ENCODE assay signal across 10 cellular contexts in genomic region chr10:5945203-5945534, GRCh38. TPM values are rescaled to one million over a fixed set of nuclear protein-coding genes. Genes with fewer than 3 reads are reported as not detected.
DNase-seq lines count a peak whose midpoint lies in the region; ATAC-seq and TF ChIP-seq lines count a peak whose summit lies in the region.
"Had no signal": no experiment of that assay in that cellular context is flagged by ENCODE, and none has a peak within 500 bp of the region (broad histone marks: within the 10 kb centered on the region; RNA-seq: fewer than 3 reads in every experiment).

No MANE protein-coding gene starts in this region.

- H3K9me3 ChIP-seq in AG04450 (ENCODE audit: control insufficient read depth, insufficient read depth, low read length) = peaks cover 5% of the 10 kb centered on the region; the same call in 1 of the 2 replicates
- H3K9me3 ChIP-seq in parathyroid adenoma (ENCODE audit: control insufficient read depth, low read length) = no peaks in the 10 kb centered on the region

- H3K27me3 ChIP-seq in AG04450 (ENCODE audit: control insufficient read depth, insufficient read depth, low read length) (no peaks in the 10 kb centered on the region), parathyroid adenoma (ENCODE audit: control insufficient read depth, insufficient read depth, low read length) (no peaks in the 10 kb centered on the region)

- peaks cover 4% of the 10 kb centered on the region for H3K36me3 Mint-ChIP-seq in activated T-helper 17 cell treated with anti-CD3 and anti-CD28 coated beads, Interleukin-2, amount 50 U/mL, for 72 hours (ENCODE audit: low read depth)

- peaks cover 11% of the 10 kb centered on the region for H3K4me1 Mint-ChIP-seq in activated T-helper 17 cell treated with anti-CD3 and anti-CD28 coated beads, Interleukin-2, amount 50 U/mL, for 72 hours

- H3K27me3 Mint-ChIP-seq in activated T-helper 17 cell treated with anti-CD3 and anti-CD28 coated beads, Interleukin-2, amount 50 U/mL, for 72 hours = no peaks in the 10 kb centered on the region

- H3K4me1 ChIP-seq in parathyroid adenoma = no peaks in the 10 kb centered on the region

- H3K27ac ChIP-seq in AG04450 (ENCODE audit: low read depth, low read length) (peak overlapping the region; percentile 100), parathyroid adenoma (peak overlapping the region; percentile 87)

- H3K36me3 ChIP-seq in parathyroid adenoma (ENCODE audit: control insufficient read depth, insufficient read depth, low read length) = no peaks in the 10 kb centered on the region

- H3K27ac Mint-ChIP-seq in activated T-helper 17 cell treated with anti-CD3 and anti-CD28 coated beads, Interleukin-2, amount 50 U/mL, for 72 hours = peak overlapping the region; percentile 23

- peak overlapping the region; percentile 37 for H3K4me3 Mint-ChIP-seq in activated T-helper 17 cell treated with anti-CD3 and anti-CD28 coated beads, Interleukin-2, amount 50 U/mL, for 72 hours

- no peak overlapping the region for H2AFZ ChIP-seq in parathyroid adenoma

- DNase-seq in AG04450 (ENCODE audit: low read depth, low spot score) (no peak), fibroblast of pulmonary artery (ENCODE audit: low read depth) (no peak), NCI-H524 (lab: John Stamatoyannopoulos, UW) (no peak)
- DNase-seq: activated CD8-positive, alpha-beta memory T cell treated with anti-CD3 and anti-CD28 coated beads, Interleukin-2, amount 50 U/mL, for 4 hours had no signal

- ATAC-seq in activated T-helper 17 cell treated with anti-CD3 and anti-CD28 coated beads, Interleukin-2, amount 50 U/mL, for 72 hours (replicated peaks) = no peak
- ATAC-seq in GM21515 (IDR thresholded peaks at IDR 0.05; ENCODE audit: unreplicated experiment) (no peak), GM18858 (IDR thresholded peaks at IDR 0.05; ENCODE audit: unreplicated experiment) (no peak), GM19035 (IDR thresholded peaks at IDR 0.05; ENCODE audit: unreplicated experiment) (no peak)

- peak overlapping the region; percentile 11 for H3K4me2 ChIP-seq in parathyroid adenoma (ENCODE audit: low read length)

- H3K4me3 ChIP-seq in AG04450 (ENCODE audit: low read depth, low read length) (no peak overlapping the region), fibroblast of pulmonary artery (replicated peaks; ENCODE audit: low read depth, low read length) (peak overlapping the region; percentile 38), parathyroid adenoma (ENCODE audit: low read depth, low read length) (peak overlapping the region; percentile 18)

- no peaks in the 10 kb centered on the region for H3K9me3 Mint-ChIP-seq in activated T-helper 17 cell treated with anti-CD3 and anti-CD28 coated beads, Interleukin-2, amount 50 U/mL, for 72 hours

- POLR2A ChIA-PET in AG04450 (lab: Yijun Ruan, JAX) = interaction anchor here (1.7 to 2.6 kb wide), 3 partner anchors 9 to 56 kb away, joined by 6 to 11 read pairs (median 7); partner anchors contain the start of genes ANKRD16 and FBH1

- H3K79me2 ChIP-seq in parathyroid adenoma = no peaks in the 10 kb centered on the region

- TF ChIP-seq CTCF in AG04450 (IDR thresholded peaks at IDR 0.05; ENCODE audit: low read depth, low read length) = no peak
- TF ChIP-seq CTCF in fibroblast of pulmonary artery (IDR thresholded peaks at IDR 0.05; ENCODE audit: low read length, missing control alignments) = no peak
- TF ChIP-seq CTCF in parathyroid adenoma (IDR thresholded peaks at IDR 0.05) = no peak

- CTCF ChIA-PET in AG04450 (lab: Charles Lee) = no interaction called here

- no peak overlapping the region for H3K9ac ChIP-seq in parathyroid adenoma

RNA-seq across cellular contexts. Expression of gene IL15RA, which starts 32.2 kb away (rescaled TPM):
- polyA plus RNA-seq in AG04450 (2011; rRNA removed) = 3.5 and 4.4 TPM in 2 replicates
- 3.6 and 4.8 TPM in 2 replicates for polyA minus RNA-seq in AG04450 (2011; rRNA and poly(A)+ RNA removed)
- 10 to 100 TPM; 25.5 to 28.2 TPM for total RNA-seq in activated T-helper 17 cell treated with anti-CD3 and anti-CD28 coated beads, Interleukin-2, amount 50 U/mL, for 72 hours
- total RNA-seq: G401 had no signal

RNA-seq across cellular contexts. Expression of gene FBH1, which starts 55.1 kb away (rescaled TPM):
- 65.2 and 77.5 TPM in 2 replicates for polyA plus RNA-seq in AG04450 (2011; rRNA removed)
- polyA minus RNA-seq in AG04450 (2011; rRNA and poly(A)+ RNA removed) = 136 and 167 TPM in 2 replicates
- total RNA-seq in activated T-helper 17 cell treated with anti-CD3 and anti-CD28 coated beads, Interleukin-2, amount 50 U/mL, for 72 hours = 10 to 100 TPM; 55.9 to 62.0 TPM

RNA-seq across cellular contexts. Expression of gene ANKRD16, which starts 55.5 kb away (rescaled TPM):
- polyA plus RNA-seq in AG04450 (2011; rRNA removed) = 5.9 and 6.7 TPM in 2 replicates
- polyA minus RNA-seq in AG04450 (2011; rRNA and poly(A)+ RNA removed) = 13.3 and 24.0 TPM in 2 replicates
- total RNA-seq in activated T-helper 17 cell treated with anti-CD3 and anti-CD28 coated beads, Interleukin-2, amount 50 U/mL, for 72 hours = 1 to 10 TPM; 4.6 to 6.8 TPM
